In the genomic region with DNA sequence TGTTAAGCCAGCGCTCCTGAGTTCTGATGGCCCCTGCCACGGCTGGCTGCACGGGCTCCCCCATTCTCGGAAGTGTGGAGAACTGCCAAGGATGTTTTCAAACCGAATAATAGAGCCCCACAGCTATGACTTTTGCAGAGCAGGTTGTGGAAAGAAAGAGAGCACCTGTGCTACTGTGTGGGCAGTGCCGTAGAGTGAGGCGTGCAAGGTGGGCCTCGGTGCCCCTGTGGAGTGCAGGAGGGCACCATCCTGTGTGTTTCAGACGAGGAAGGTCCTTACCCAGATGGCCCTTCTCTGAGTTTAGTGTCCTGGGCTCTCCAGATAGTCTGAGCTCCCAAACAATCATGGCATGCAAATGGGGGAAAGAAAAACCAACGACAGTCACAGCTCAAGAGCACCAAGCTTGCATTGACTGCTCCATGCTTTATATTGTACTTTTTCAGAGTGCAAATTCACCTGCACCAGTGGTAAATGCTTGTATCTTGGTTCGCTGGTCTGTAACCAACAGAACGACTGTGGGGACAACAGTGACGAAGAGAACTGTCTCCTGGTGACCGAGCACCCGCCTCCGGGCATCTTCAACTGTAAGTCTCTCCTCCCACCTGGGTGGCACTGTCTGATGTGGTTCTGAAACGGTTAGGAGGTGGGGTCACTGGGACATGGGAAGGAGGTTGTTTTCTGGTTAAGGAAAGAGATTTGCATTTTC, we compare ENCODE assay signal across 10 cellular contexts.
A peak's percentile ranks its signal among the peaks of the same experiment; 100 is the strongest.
DNase-seq lines count a peak whose midpoint lies in the region; ATAC-seq lines count a peak whose summit lies in the region.
"Had no signal": no experiment of that assay in that cellular context is flagged by ENCODE, and none has a peak within 500 bp of the region (broad histone marks: within the 10 kb centered on the region; RNA-seq: fewer than 3 reads in every experiment).

No MANE protein-coding gene starts in this region.

- DNase-seq in NCI-H526 treated with DMSO at 0.1 percent for 48 hours (lab: John Stamatoyannopoulos, UW) (peak; percentile 83), activated T-cell treated with anti-CD3 and anti-CD28 coated beads for 1 hour (ENCODE audit: low read depth) (peak; percentile 30), left lobe of liver (ENCODE audit: low spot score) (no peak), middle frontal gyrus (ENCODE audit: extremely low spot score, low spot score) (no peak), H7 (no peak)
- peak; percentile 58 for DNase-seq in stimulated activated naive CD4-positive, alpha-beta T cell treated with Interleukin-2 at 50 U/mL for 16 hours (lab: John Stamatoyannopoulos, UW)
- DNase-seq: NCI-H1930, testis had no signal

- no peak overlapping the region for H3K4me3 ChIP-seq in H7 (ENCODE audit: insufficient read depth, low read depth, low read length)
- H3K4me3 ChIP-seq: coronary artery, testis had no signal

- peak; percentile 14 for ATAC-seq in left lobe of liver
- ATAC-seq in HG02884 (IDR thresholded peaks at IDR 0.05; ENCODE audit: unreplicated experiment), result no peak

- no peaks in the 10 kb centered on the region for H3K36me3 ChIP-seq in H7 (replicated peaks; ENCODE audit: control insufficient read depth, insufficient read depth, low read length)

- no peaks in the 10 kb centered on the region for H3K27me3 ChIP-seq in H7 (ENCODE audit: control insufficient read depth, insufficient read depth, low read length)
- H3K27me3 ChIP-seq: testis had no signal

Comparison
In these comparisons a context has a peak if more than half of its experiments do, and no peak if none do; other contexts are left out.
1. DNase-seq: peak in NCI-H526 treated with DMSO at 0.1 percent for 48 hours (single experiment), activated T-cell treated with anti-CD3 and anti-CD28 coated beads for 1 hour (single experiment) and stimulated activated naive CD4-positive, alpha-beta T cell treated with Interleukin-2 at 50 U/mL for 16 hours (single experiment); none in left lobe of liver (single experiment), middle frontal gyrus (single experiment) and H7 (single experiment).